20 cellular contexts compared by ENCODE assay signal in genomic region chr4:122368786-122369185, GRCh38. TPM values are rescaled to one million over a fixed set of nuclear protein-coding genes. Genes with fewer than 3 reads are reported as not detected.
"Had no signal": no experiment of that assay in that cellular context is flagged by ENCODE, and none has a peak within 500 bp of the region (broad histone marks: within the 10 kb centered on the region; RNA-seq: fewer than 3 reads in every experiment).

No MANE protein-coding gene starts in this region.

RNA-seq across cellular contexts. Expression of gene ADAD1, which starts 10.0 kb away (rescaled TPM):
- total RNA-seq: activated naive CD4-positive, alpha-beta T cell treated with anti-CD3 and anti-CD28 coated beads for 36 hours; activated naive CD4-positive, alpha-beta T cell treated with anti-CD3 and anti-CD28 coated beads, Interleukin-2, amount 50 U/mL, for 72 hours; activated naive CD8-positive, alpha-beta T cell treated with anti-CD3 and anti-CD28 coated beads for 36 hours; activated naive CD8-positive, alpha-beta T cell treated with anti-CD3 and anti-CD28 coated beads, Interleukin-2, amount 10 ng/mL, durations not matched to agents 7 days and 5 days; activated T-cell treated with anti-CD3 and anti-CD28 coated beads, Interleukin-2, amount 50 U/mL, for 4 hours; activated T-cell treated with anti-CD3 and anti-CD28 coated beads, Interleukin-2, amount 50 U/mL, for 72 hours; activated T-helper 1 cell treated with anti-CD3 and anti-CD28 coated beads, Interleukin-12 subunit alpha, Interleukin-12 subunit beta, Interleukin-2, Interleukin-4 antibody, amounts not matched to agents 30 ng/mL and 10 ng/mL and 1 ng/mL, durations not matched to agents 14 hours and 24 hours and 36 hours; activated T-helper 17 cell treated with anti-CD3 and anti-CD28 coated beads, Interleukin-2, amount 50 U/mL, for 72 hours; activated T-helper 2 cell treated with anti-CD3 and anti-CD28 coated beads, Interferon-gamma antibody, Interleukin-2, Interleukin-4, amounts not matched to agents 10 μg/mL and 5 μg/mL and 100 μg/mL, durations not matched to agents 14 hours and 24 hours and 36 hours; adrenal gland; aorta; ascending aorta; astrocyte; body of pancreas; breast epithelium; cardiac muscle cell; cardiac septum; cerebellum; chondrocyte had no signal
- polyA plus RNA-seq: adipose tissue, adrenal gland, aorta, cardiac muscle cell had no signal
